Comparison of ENCODE assay signal across 11 cellular contexts in genomic region chr16:5826332-5826731, GRCh38.
"Had no signal": no experiment of that assay in that cellular context is flagged by ENCODE, and none has a peak within 500 bp of the region (broad histone marks: within the 10 kb centered on the region; RNA-seq: fewer than 3 reads in every experiment).

No MANE protein-coding gene starts in this region.

- H3K4me2 ChIP-seq: GM23338 had no signal

- ATAC-seq: GM23338, HCT116 had no signal

- H3K36me3 ChIP-seq: HAP-1 had no signal

- H2AFZ ChIP-seq: GM23248, GM23338 had no signal

- H3K9ac ChIP-seq: GM23248 had no signal

- H3K27ac ChIP-seq: GM23248 had no signal

- DNase-seq: GM23248, GOT3, H7, H9, HCEC 1CT, HFFc6 had no signal

- FAIRE-seq: H1, H54 had no signal

- H3K4me1 ChIP-seq: HAP-1 had no signal

- H3K4me3 ChIP-seq: GM23248, GM23338, HAP-1 had no signal
